In genomic region chr14:86003998-86004397, GRCh38 we compare ENCODE assay signal across 16 cellular contexts.
DNase-seq lines count a peak whose midpoint lies in the region; ATAC-seq and TF ChIP-seq lines count a peak whose summit lies in the region.
"Had no signal": no experiment of that assay in that cellular context is flagged by ENCODE, and none has a peak within 500 bp of the region (broad histone marks: within the 10 kb centered on the region; RNA-seq: fewer than 3 reads in every experiment).

No MANE protein-coding gene starts in this region.

- peaks cover 0 to 6% of the 10 kb centered on the region in 2 donors for H3K36me3 Mint-ChIP-seq in stimulated activated naive B cell treated with anti-CD40 and anti-IgM and Interleukin-4, amounts not matched to agents 10 μg/mL and 1 μg/mL and 100 μg/mL, for 72 hours

- H3K27me3 Mint-ChIP-seq in stimulated activated naive B cell treated with anti-CD40 and anti-IgM and Interleukin-4, amounts not matched to agents 10 μg/mL and 1 μg/mL and 100 μg/mL, for 72 hours, result no peaks in the 10 kb centered on the region
- H3K27me3 Mint-ChIP-seq: stimulated activated memory B cell treated with anti-CD40 and anti-IgM and Interleukin-4, amounts not matched to agents 10 μg/mL and 1 μg/mL and 100 μg/mL, for 72 hours had no signal

- no peak for TF ChIP-seq CTCF in GM20000 (IDR thresholded peaks at IDR 0.05; ENCODE audit: extremely low read depth, missing control alignments)

- no peak overlapping the region for H3K4me3 Mint-ChIP-seq in stimulated activated naive B cell treated with anti-CD40 and anti-IgM and Interleukin-4, amounts not matched to agents 10 μg/mL and 1 μg/mL and 100 μg/mL, for 72 hours
- H3K4me3 Mint-ChIP-seq: stimulated activated memory B cell treated with anti-CD40 and anti-IgM and Interleukin-4, amounts not matched to agents 10 μg/mL and 1 μg/mL and 100 μg/mL, for 72 hours had no signal

- no peaks in the 10 kb centered on the region for H3K9me3 Mint-ChIP-seq in stimulated activated naive B cell treated with anti-CD40 and anti-IgM and Interleukin-4, amounts not matched to agents 10 μg/mL and 1 μg/mL and 100 μg/mL, for 72 hours

- no peak overlapping the region for H3K27ac Mint-ChIP-seq in stimulated activated naive B cell treated with anti-CD40 and anti-IgM and Interleukin-4, amounts not matched to agents 10 μg/mL and 1 μg/mL and 100 μg/mL, for 72 hours
- H3K27ac Mint-ChIP-seq: stimulated activated memory B cell treated with anti-CD40 and anti-IgM and Interleukin-4, amounts not matched to agents 10 μg/mL and 1 μg/mL and 100 μg/mL, for 72 hours had no signal

- peak; percentile 41 for ATAC-seq in HG02798 (IDR thresholded peaks at IDR 0.05; ENCODE audit: poor library complexity, unreplicated experiment)
- peak; percentile 98 for ATAC-seq in left lobe of liver
- ATAC-seq in stimulated activated naive B cell treated with anti-CD40 and anti-IgM and Interleukin-4, amounts not matched to agents 10 μg/mL and 1 μg/mL and 100 μg/mL, for 72 hours (replicated peaks), result no peak
- ATAC-seq: stimulated activated memory B cell treated with anti-CD40 and anti-IgM and Interleukin-4, amounts not matched to agents 10 μg/mL and 1 μg/mL and 100 μg/mL, for 72 hours had no signal

- no peaks in the 10 kb centered on the region for H3K4me1 Mint-ChIP-seq in stimulated activated naive B cell treated with anti-CD40 and anti-IgM and Interleukin-4, amounts not matched to agents 10 μg/mL and 1 μg/mL and 100 μg/mL, for 72 hours
- H3K4me1 Mint-ChIP-seq: stimulated activated memory B cell treated with anti-CD40 and anti-IgM and Interleukin-4, amounts not matched to agents 10 μg/mL and 1 μg/mL and 100 μg/mL, for 72 hours had no signal

- DNase-seq in GM03348 (ENCODE audit: low spot score) (peak; percentile 2), amniotic epithelial cell (ENCODE audit: low read depth) (peak; percentile 78), left lobe of liver (ENCODE audit: low spot score) (peak; percentile 68), GM20000 (ENCODE audit: low spot score) (no peak), nucleus accumbens (lab: John Stamatoyannopoulos, UW) (no peak)
- DNase-seq in stimulated activated CD4-positive, alpha-beta T cell treated with anti-CD3 and anti-CD28 coated beads, Interleukin-12 subunit alpha, Interleukin-12 subunit beta, amount 100 ng/mL, for 4 hours, result no peak
- no peak for DNase-seq in stimulated activated naive B cell treated with anti-CD40 and anti-IgM and Interleukin-4, amounts not matched to agents 10 μg/mL and 1 μg/mL and 100 μg/mL, for 72 hours
- DNase-seq: activated CD4-positive, CD25-positive, alpha-beta regulatory T cell treated with anti-CD3 and anti-CD28 coated beads, Interleukin-2, amount 50 U/mL, for 72 hours; activated naive CD4-positive, alpha-beta T cell treated with anti-CD3 and anti-CD28 coated beads, Interleukin-2, amount 50 U/mL, for 16 hours; effector CD8-positive, alpha-beta T cell; NCI-H187; NCI-H446 treated with DMSO at 0.1 percent for 48 hours; SIG-M5; T-helper 2 cell had no signal

Comparison
In these comparisons a context has a peak if more than half of its experiments do, and no peak if none do; other contexts are left out.
1. DNase-seq: peak in GM03348 (single experiment), amniotic epithelial cell (single experiment) and left lobe of liver (single experiment); none in GM20000 (single experiment), stimulated activated CD4-positive, alpha-beta T cell treated with anti-CD3 and anti-CD28 coated beads, Interleukin-12 subunit alpha, Interleukin-12 subunit beta, amount 100 ng/mL, for 4 hours (single experiment), stimulated activated naive B cell treated with anti-CD40 and anti-IgM and Interleukin-4, amounts not matched to agents 10 μg/mL and 1 μg/mL and 100 μg/mL, for 72 hours (single experiment) and nucleus accumbens (0 of 56).
2. ATAC-seq: peak in HG02798 (single experiment) and left lobe of liver (single experiment); none in stimulated activated naive B cell treated with anti-CD40 and anti-IgM and Interleukin-4, amounts not matched to agents 10 μg/mL and 1 μg/mL and 100 μg/mL, for 72 hours (0 of 2).